ENCODE assay signal across 1 cellular context in genomic region chr17:50893183-50893993, GRCh38.
A peak's percentile ranks its signal among the peaks of the same experiment; 100 is the strongest.
TF ChIP-seq lines count a peak whose summit lies in the region.

No MANE protein-coding gene starts in this region.

TF ChIP-seq in HepG2, 621 proteins besides CTCF, POLR2A, EP300 and RAD21 (continued from another document and continues in another):
- TF ChIP-seq ZNF138 (CRISPR knock-in tag; IDR thresholded peaks at IDR 0.05; ENCODE audit: low read depth), result peak; percentile 88
- TF ChIP-seq GMEB1 (CRISPR knock-in tag; IDR thresholded peaks at IDR 0.05; ENCODE audit: borderline replicate concordance), result peak; percentile 62
- TF ChIP-seq, protein P1, sequence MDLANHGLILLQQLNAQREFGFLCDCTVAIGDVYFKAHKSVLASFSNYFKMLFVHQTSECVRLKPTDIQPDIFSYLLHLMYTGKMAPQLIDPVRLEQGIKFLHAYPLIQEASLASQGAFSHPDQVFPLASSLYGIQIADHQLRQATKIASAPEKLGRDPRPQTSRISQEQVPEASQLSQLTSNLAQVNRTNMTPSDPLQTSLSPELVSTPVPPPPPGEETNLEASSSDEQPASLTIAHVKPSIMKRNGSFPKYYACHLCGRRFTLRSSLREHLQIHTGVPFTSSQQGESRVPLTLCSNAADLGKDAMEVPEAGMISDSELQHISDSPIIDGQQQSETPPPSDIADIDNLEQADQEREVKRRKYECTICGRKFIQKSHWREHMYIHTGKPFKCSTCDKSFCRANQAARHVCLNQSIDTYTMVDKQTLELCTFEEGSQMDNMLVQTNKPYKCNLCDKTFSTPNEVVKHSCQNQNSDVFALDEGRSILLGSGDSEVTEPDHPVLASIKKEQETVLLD (CRISPR knock-in tag; IDR thresholded peaks at IDR 0.05; ENCODE audit: low read depth), result no peak; the same call in 1 of the 2 replicates
- TF ChIP-seq, protein P2, sequence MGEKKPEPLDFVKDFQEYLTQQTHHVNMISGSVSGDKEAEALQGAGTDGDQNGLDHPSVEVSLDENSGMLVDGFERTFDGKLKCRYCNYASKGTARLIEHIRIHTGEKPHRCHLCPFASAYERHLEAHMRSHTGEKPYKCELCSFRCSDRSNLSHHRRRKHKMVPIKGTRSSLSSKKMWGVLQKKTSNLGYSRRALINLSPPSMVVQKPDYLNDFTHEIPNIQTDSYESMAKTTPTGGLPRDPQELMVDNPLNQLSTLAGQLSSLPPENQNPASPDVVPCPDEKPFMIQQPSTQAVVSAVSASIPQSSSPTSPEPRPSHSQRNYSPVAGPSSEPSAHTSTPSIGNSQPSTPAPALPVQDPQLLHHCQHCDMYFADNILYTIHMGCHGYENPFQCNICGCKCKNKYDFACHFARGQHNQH (CRISPR knock-in tag; IDR thresholded peaks at IDR 0.05), result peak; percentile 93
- TF ChIP-seq RELA (CRISPR knock-in tag; IDR thresholded peaks at IDR 0.05), result peak; percentile 29; the same call in 1 of the 2 replicates
- no peak for TF ChIP-seq REST (IDR thresholded peaks at IDR 0.05; ENCODE audit: borderline replicate concordance in 1 of 2, low read depth in 1 of 2, low read length in 2 of 2)
- 0 out of 2 replicates have a peak, but pooled peaks have one; percentile 90 for TF ChIP-seq ZNF782 (CRISPR knock-in tag; IDR thresholded peaks at IDR 0.05; ENCODE audit: borderline replicate concordance)
- TF ChIP-seq NFAT5 (CRISPR knock-in tag; IDR thresholded peaks at IDR 0.05), result no peak; the same call in 1 of the 2 replicates
- no peak for TF ChIP-seq CERS6 (CRISPR knock-in tag; IDR thresholded peaks at IDR 0.05)
- TF ChIP-seq, protein P3, sequence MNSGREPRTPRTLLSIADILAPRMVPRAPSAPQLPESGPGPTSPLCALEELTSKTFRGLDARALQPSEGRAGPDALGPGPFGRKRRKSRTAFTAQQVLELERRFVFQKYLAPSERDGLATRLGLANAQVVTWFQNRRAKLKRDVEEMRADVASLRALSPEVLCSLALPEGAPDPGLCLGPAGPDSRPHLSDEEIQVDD (CRISPR knock-in tag; IDR thresholded peaks at IDR 0.05; ENCODE audit: borderline replicate concordance), result no peak
- 0 out of 2 replicates have a peak, but pooled peaks have one; percentile 39 for TF ChIP-seq ZNF3 (CRISPR knock-in tag; IDR thresholded peaks at IDR 0.05)
- TF ChIP-seq ZFP91 (CRISPR knock-in tag; IDR thresholded peaks at IDR 0.05; ENCODE audit: borderline replicate concordance), result peak; percentile 90
- 0 out of 2 replicates have a peak, but pooled peaks have one; percentile 72 for TF ChIP-seq ZNF343 (CRISPR knock-in tag; IDR thresholded peaks at IDR 0.05)
- peak; percentile 56; the same call in 1 of the 2 replicates for TF ChIP-seq MEIS1 (CRISPR knock-in tag; IDR thresholded peaks at IDR 0.05; ENCODE audit: borderline replicate concordance)
- TF ChIP-seq HNF4G (IDR thresholded peaks at IDR 0.05; ENCODE audit: borderline replicate concordance, low read depth, low read length), result no peak
- TF ChIP-seq HNF4G (CRISPR knock-in tag; IDR thresholded peaks at IDR 0.05; ENCODE audit: borderline replicate concordance, low read depth), result no peak; the same call in 1 of the 2 replicates
- TF ChIP-seq TP53 (CRISPR knock-in tag; conservative IDR thresholded peaks at IDR 0.05), result 0 out of 2 replicates have a peak, but pooled peaks have one; percentile 20
- no peak for TF ChIP-seq STAT6 (CRISPR knock-in tag; IDR thresholded peaks at IDR 0.05; ENCODE audit: borderline replicate concordance)
- TF ChIP-seq RFX1 (IDR thresholded peaks at IDR 0.05), result no peak
- peak; percentile 87 for TF ChIP-seq ATF7-NPFF (CRISPR knock-in tag; IDR thresholded peaks at IDR 0.05; ENCODE audit: low read depth)
- no peak; the same call in 1 of the 2 replicates for TF ChIP-seq HOXA9 (CRISPR knock-in tag; IDR thresholded peaks at IDR 0.05; ENCODE audit: borderline replicate concordance)
- TF ChIP-seq NBN (conservative IDR thresholded peaks at IDR 0.05), result no peak
- TF ChIP-seq THYN1 (CRISPR knock-in tag; IDR thresholded peaks at IDR 0.05; ENCODE audit: borderline replicate concordance, low read depth), result no peak
- peak; percentile 44; the same call in 1 of the 2 replicates for TF ChIP-seq CREB1 (IDR thresholded peaks at IDR 0.05)
- peak; percentile 32; the same call in 1 of the 2 replicates for TF ChIP-seq CREB1 (CRISPR knock-in tag; IDR thresholded peaks at IDR 0.05)
- TF ChIP-seq ZBTB3 (CRISPR knock-in tag; IDR thresholded peaks at IDR 0.05; ENCODE audit: borderline replicate concordance, low read depth), result peak; percentile 92
- no peak for TF ChIP-seq ETS1 (CRISPR knock-in tag; IDR thresholded peaks at IDR 0.05)
- TF ChIP-seq BCL3 (CRISPR knock-in tag; IDR thresholded peaks at IDR 0.05), result peak; percentile 75; the same call in 1 of the 2 replicates
- TF ChIP-seq RARA (CRISPR knock-in tag; IDR thresholded peaks at IDR 0.05), result peak; percentile 91
- peak; percentile 91 for TF ChIP-seq ZNF224 (CRISPR knock-in tag; IDR thresholded peaks at IDR 0.05)
- TF ChIP-seq ZIK1 (CRISPR knock-in tag; IDR thresholded peaks at IDR 0.05; ENCODE audit: borderline replicate concordance, low read depth), result peak; percentile 64; the same call in 1 of the 2 replicates
- peak; percentile 58 for TF ChIP-seq ZC3H13 (CRISPR knock-in tag; IDR thresholded peaks at IDR 0.05)
- TF ChIP-seq DPF2 (CRISPR knock-in tag; IDR thresholded peaks at IDR 0.05; ENCODE audit: borderline replicate concordance, low read depth), result no peak; the same call in 1 of the 2 replicates
- TF ChIP-seq NFIC (IDR thresholded peaks at IDR 0.05; ENCODE audit: low read length), result no peak
